1 cellular context compared by ENCODE assay signal in the genomic region with DNA sequence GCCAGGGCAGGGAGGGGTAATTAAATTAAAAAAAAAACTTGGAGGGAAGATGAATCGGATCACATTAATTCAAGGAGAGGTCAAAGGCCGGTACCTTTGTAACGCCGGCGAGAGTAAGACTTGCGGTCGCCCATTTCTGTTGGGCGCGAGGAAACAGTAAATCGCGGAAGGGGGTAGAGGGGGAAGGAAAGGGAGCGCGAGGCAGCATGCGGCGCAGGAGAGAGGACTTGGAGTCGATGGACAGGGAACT.
TF ChIP-seq lines count a peak whose summit lies in the region.

No MANE protein-coding gene starts in this region.

TF ChIP-seq in HepG2, 621 proteins besides CTCF, POLR2A, EP300 and RAD21 (continued from another document):
- TF ChIP-seq, protein P1, sequence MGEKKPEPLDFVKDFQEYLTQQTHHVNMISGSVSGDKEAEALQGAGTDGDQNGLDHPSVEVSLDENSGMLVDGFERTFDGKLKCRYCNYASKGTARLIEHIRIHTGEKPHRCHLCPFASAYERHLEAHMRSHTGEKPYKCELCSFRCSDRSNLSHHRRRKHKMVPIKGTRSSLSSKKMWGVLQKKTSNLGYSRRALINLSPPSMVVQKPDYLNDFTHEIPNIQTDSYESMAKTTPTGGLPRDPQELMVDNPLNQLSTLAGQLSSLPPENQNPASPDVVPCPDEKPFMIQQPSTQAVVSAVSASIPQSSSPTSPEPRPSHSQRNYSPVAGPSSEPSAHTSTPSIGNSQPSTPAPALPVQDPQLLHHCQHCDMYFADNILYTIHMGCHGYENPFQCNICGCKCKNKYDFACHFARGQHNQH (CRISPR knock-in tag; IDR thresholded peaks at IDR 0.05) = peak; percentile 72; the same call in 1 of the 2 replicates
- TF ChIP-seq CENPT (CRISPR knock-in tag; IDR thresholded peaks at IDR 0.05; ENCODE audit: low read depth) = no peak
- TF ChIP-seq, protein P2, sequence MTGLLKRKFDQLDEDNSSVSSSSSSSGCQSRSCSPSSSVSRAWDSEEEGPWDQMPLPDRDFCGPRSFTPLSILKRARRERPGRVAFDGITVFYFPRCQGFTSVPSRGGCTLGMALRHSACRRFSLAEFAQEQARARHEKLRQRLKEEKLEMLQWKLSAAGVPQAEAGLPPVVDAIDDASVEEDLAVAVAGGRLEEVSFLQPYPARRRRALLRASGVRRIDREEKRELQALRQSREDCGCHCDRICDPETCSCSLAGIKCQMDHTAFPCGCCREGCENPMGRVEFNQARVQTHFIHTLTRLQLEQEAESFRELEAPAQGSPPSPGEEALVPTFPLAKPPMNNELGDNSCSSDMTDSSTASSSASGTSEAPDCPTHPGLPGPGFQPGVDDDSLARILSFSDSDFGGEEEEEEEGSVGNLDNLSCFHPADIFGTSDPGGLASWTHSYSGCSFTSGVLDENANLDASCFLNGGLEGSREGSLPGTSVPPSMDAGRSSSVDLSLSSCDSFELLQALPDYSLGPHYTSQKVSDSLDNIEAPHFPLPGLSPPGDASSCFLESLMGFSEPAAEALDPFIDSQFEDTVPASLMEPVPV (CRISPR knock-in tag; IDR thresholded peaks at IDR 0.05) = 0 out of 2 replicates have a peak, but pooled peaks have one; percentile 83
- TF ChIP-seq, protein P3, sequence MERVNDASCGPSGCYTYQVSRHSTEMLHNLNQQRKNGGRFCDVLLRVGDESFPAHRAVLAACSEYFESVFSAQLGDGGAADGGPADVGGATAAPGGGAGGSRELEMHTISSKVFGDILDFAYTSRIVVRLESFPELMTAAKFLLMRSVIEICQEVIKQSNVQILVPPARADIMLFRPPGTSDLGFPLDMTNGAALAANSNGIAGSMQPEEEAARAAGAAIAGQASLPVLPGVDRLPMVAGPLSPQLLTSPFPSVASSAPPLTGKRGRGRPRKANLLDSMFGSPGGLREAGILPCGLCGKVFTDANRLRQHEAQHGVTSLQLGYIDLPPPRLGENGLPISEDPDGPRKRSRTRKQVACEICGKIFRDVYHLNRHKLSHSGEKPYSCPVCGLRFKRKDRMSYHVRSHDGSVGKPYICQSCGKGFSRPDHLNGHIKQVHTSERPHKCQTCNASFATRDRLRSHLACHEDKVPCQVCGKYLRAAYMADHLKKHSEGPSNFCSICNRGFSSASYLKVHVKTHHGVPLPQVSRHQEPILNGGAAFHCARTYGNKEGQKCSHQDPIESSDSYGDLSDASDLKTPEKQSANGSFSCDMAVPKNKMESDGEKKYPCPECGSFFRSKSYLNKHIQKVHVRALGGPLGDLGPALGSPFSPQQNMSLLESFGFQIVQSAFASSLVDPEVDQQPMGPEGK (CRISPR knock-in tag; IDR thresholded peaks at IDR 0.05) = peak; percentile 72
- TF ChIP-seq ZNF292 (CRISPR knock-in tag; IDR thresholded peaks at IDR 0.05; ENCODE audit: borderline replicate concordance, low read depth) = peak; percentile 65; the same call in 1 of the 2 replicates
- TF ChIP-seq RFXANK (CRISPR knock-in tag; IDR thresholded peaks at IDR 0.05) = 0 out of 2 replicates have a peak, but pooled peaks have one; percentile 48
- no peak for TF ChIP-seq GATA4 (IDR thresholded peaks at IDR 0.05; ENCODE audit: borderline replicate concordance, low read depth)
- peak; percentile 44; the same call in 1 of the 2 replicates for TF ChIP-seq ZNF317 (CRISPR knock-in tag; IDR thresholded peaks at IDR 0.05)
- TF ChIP-seq, protein P4, sequence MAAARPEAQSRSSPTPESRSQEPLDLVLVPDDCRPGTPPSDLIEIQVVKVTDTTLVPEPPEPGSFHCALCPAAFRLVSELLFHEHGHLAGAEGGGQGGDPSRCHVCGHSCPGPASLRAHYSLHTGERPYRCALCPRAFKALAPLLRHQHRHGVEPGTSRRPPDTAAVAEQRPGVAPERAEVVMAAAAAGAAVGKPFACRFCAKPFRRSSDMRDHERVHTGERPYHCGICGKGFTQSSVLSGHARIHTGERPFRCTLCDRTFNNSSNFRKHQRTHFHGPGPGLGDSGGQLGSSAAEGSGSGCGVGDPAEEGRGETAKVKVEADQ (CRISPR knock-in tag; IDR thresholded peaks at IDR 0.05; ENCODE audit: borderline replicate concordance) = 0 out of 2 replicates have a peak, but pooled peaks have one; percentile 15
- TF ChIP-seq TBX2 (CRISPR knock-in tag; IDR thresholded peaks at IDR 0.05; ENCODE audit: borderline replicate concordance) = peak; percentile 46; the same call in 1 of the 2 replicates
- TF ChIP-seq, protein P5, sequence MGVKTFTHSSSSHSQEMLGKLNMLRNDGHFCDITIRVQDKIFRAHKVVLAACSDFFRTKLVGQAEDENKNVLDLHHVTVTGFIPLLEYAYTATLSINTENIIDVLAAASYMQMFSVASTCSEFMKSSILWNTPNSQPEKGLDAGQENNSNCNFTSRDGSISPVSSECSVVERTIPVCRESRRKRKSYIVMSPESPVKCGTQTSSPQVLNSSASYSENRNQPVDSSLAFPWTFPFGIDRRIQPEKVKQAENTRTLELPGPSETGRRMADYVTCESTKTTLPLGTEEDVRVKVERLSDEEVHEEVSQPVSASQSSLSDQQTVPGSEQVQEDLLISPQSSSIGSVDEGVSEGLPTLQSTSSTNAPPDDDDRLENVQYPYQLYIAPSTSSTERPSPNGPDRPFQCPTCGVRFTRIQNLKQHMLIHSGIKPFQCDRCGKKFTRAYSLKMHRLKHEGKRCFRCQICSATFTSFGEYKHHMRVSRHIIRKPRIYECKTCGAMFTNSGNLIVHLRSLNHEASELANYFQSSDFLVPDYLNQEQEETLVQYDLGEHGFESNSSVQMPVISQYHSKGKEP (CRISPR knock-in tag; IDR thresholded peaks at IDR 0.05) = no peak
- no peak for TF ChIP-seq ZNF431 (CRISPR knock-in tag; IDR thresholded peaks at IDR 0.05; ENCODE audit: borderline replicate concordance, low read depth)
- TF ChIP-seq, protein P6, sequence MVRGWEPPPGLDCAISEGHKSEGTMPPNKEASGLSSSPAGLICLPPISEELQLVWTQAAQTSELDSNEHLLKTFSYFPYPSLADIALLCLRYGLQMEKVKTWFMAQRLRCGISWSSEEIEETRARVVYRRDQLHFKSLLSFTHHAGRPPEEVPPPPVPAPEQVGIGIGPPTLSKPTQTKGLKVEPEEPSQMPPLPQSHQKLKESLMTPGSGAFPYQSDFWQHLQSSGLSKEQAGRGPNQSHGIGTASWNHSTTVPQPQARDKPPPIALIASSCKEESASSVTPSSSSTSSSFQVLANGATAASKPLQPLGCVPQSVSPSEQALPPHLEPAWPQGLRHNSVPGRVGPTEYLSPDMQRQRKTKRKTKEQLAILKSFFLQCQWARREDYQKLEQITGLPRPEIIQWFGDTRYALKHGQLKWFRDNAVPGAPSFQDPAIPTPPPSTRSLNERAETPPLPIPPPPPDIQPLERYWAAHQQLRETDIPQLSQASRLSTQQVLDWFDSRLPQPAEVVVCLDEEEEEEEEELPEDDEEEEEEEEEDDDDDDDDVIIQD (CRISPR knock-in tag; IDR thresholded peaks at IDR 0.05; ENCODE audit: low read depth) = peak; percentile 40; the same call in 1 of the 2 replicates
- no peak for TF ChIP-seq GTF3A (CRISPR knock-in tag; conservative IDR thresholded peaks at IDR 0.05)
- TF ChIP-seq KLF11 (CRISPR knock-in tag; IDR thresholded peaks at IDR 0.05) = peak; percentile 81; the same call in 1 of the 2 replicates
- TF ChIP-seq, protein P7, sequence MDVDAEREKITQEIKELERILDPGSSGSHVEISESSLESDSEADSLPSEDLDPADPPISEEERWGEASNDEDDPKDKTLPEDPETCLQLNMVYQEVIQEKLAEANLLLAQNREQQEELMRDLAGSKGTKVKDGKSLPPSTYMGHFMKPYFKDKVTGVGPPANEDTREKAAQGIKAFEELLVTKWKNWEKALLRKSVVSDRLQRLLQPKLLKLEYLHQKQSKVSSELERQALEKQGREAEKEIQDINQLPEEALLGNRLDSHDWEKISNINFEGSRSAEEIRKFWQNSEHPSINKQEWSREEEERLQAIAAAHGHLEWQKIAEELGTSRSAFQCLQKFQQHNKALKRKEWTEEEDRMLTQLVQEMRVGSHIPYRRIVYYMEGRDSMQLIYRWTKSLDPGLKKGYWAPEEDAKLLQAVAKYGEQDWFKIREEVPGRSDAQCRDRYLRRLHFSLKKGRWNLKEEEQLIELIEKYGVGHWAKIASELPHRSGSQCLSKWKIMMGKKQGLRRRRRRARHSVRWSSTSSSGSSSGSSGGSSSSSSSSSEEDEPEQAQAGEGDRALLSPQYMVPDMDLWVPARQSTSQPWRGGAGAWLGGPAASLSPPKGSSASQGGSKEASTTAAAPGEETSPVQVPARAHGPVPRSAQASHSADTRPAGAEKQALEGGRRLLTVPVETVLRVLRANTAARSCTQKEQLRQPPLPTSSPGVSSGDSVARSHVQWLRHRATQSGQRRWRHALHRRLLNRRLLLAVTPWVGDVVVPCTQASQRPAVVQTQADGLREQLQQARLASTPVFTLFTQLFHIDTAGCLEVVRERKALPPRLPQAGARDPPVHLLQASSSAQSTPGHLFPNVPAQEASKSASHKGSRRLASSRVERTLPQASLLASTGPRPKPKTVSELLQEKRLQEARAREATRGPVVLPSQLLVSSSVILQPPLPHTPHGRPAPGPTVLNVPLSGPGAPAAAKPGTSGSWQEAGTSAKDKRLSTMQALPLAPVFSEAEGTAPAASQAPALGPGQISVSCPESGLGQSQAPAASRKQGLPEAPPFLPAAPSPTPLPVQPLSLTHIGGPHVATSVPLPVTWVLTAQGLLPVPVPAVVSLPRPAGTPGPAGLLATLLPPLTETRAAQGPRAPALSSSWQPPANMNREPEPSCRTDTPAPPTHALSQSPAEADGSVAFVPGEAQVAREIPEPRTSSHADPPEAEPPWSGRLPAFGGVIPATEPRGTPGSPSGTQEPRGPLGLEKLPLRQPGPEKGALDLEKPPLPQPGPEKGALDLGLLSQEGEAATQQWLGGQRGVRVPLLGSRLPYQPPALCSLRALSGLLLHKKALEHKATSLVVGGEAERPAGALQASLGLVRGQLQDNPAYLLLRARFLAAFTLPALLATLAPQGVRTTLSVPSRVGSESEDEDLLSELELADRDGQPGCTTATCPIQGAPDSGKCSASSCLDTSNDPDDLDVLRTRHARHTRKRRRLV (CRISPR knock-in tag; IDR thresholded peaks at IDR 0.05) = no peak; the same call in 1 of the 2 replicates
- peak; percentile 68; the same call in 1 of the 2 replicates for TF ChIP-seq MEF2D (CRISPR knock-in tag; IDR thresholded peaks at IDR 0.05)
- TF ChIP-seq ZNF816 (CRISPR knock-in tag; IDR thresholded peaks at IDR 0.05; ENCODE audit: borderline replicate concordance) = peak; percentile 79; the same call in 1 of the 2 replicates
- no peak for TF ChIP-seq U2AF1 (optimal IDR thresholded peaks at IDR 0.05; ENCODE audit: low read depth, low read length)
- no peak for TF ChIP-seq MTA3 (CRISPR knock-in tag; IDR thresholded peaks at IDR 0.05)
- no peak for TF ChIP-seq HMGA1 (CRISPR knock-in tag; conservative IDR thresholded peaks at IDR 0.05)
- TF ChIP-seq MAF1 (CRISPR knock-in tag; IDR thresholded peaks at IDR 0.05; ENCODE audit: borderline replicate concordance) = no peak
- TF ChIP-seq ZNF333 (CRISPR knock-in tag; IDR thresholded peaks at IDR 0.05; ENCODE audit: borderline replicate concordance) = no peak
- TF ChIP-seq, protein P8, sequence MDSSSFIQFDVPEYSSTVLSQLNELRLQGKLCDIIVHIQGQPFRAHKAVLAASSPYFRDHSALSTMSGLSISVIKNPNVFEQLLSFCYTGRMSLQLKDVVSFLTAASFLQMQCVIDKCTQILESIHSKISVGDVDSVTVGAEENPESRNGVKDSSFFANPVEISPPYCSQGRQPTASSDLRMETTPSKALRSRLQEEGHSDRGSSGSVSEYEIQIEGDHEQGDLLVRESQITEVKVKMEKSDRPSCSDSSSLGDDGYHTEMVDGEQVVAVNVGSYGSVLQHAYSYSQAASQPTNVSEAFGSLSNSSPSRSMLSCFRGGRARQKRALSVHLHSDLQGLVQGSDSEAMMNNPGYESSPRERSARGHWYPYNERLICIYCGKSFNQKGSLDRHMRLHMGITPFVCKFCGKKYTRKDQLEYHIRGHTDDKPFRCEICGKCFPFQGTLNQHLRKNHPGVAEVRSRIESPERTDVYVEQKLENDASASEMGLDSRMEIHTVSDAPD (CRISPR knock-in tag; IDR thresholded peaks at IDR 0.05) = no peak; the same call in 1 of the 2 replicates
- TF ChIP-seq HOXA3 (CRISPR knock-in tag; IDR thresholded peaks at IDR 0.05) = peak; percentile 43
- TF ChIP-seq, protein P9, sequence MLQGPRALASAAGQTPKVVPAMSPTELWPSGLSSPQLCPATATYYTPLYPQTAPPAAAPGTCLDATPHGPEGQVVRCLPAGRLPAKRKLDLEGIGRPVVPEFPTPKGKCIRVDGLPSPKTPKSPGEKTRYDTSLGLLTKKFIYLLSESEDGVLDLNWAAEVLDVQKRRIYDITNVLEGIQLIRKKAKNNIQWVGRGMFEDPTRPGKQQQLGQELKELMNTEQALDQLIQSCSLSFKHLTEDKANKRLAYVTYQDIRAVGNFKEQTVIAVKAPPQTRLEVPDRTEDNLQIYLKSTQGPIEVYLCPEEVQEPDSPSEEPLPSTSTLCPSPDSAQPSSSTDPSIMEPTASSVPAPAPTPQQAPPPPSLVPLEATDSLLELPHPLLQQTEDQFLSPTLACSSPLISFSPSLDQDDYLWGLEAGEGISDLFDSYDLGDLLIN (CRISPR knock-in tag; IDR thresholded peaks at IDR 0.05; ENCODE audit: borderline replicate concordance) = no peak
- TF ChIP-seq NR2F1 (CRISPR knock-in tag; IDR thresholded peaks at IDR 0.05) = no peak
- TF ChIP-seq ZNF335 (CRISPR knock-in tag; IDR thresholded peaks at IDR 0.05) = 0 out of 2 replicates have a peak, but pooled peaks have one; percentile 45
- TF ChIP-seq ATF7 (IDR thresholded peaks at IDR 0.05) = no peak
- TF ChIP-seq ATF7 (CRISPR knock-in tag; IDR thresholded peaks at IDR 0.05) = peak; percentile 51; the same call in 1 of the 2 replicates
- TF ChIP-seq ZNF652 (CRISPR knock-in tag; IDR thresholded peaks at IDR 0.05; ENCODE audit: borderline replicate concordance, low read depth) = no peak
- no peak for TF ChIP-seq ZNF138 (CRISPR knock-in tag; IDR thresholded peaks at IDR 0.05; ENCODE audit: low read depth)
- TF ChIP-seq ZFP1 (CRISPR knock-in tag; IDR thresholded peaks at IDR 0.05) = no peak
- TF ChIP-seq MED13 (CRISPR knock-in tag; IDR thresholded peaks at IDR 0.05) = no peak
TF ChIP-seq in HepG2: peak in this region for 177.
